1 cellular context compared by ENCODE assay signal in the genomic region with DNA sequence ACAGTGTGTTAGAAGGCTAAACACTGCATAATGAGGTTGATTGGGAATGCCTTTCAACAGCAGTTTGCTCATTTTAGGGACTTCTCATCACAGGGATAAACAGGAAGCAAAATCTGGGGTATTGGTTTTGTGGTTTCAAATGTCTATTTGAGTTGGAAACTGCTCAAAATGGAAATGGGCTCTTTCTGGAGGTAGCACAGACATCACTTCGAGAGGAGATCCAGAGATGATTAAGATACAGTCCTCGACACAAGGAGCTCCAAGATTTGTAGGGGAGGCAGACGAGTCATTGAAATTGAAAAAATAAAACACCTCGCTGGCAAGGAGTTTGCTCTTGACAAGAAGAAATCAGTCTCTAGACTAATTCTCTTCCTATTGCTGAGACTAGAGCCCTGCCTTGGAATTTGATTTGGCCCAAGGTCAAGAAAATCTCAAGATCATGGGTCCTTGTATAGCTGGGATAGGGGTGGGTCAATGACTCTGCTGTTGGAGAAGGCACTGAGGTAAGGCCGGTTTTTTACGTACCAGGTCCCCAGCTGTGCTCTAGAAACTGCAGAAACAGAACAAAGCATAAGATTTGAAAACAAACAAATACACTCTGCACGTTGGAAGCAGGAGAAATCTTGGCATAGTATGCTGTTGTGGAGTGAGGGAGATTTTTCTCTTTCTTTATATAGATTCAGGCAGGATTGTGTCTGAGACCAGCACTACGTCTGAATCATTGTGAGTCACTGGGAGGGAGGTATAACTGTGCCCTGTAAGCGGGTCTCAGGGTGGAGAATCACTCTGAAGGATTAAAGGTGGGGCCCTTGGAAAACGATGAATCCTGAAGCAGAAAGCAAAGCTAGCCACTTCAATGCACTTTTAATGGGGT.
TF ChIP-seq lines count a peak whose summit lies in the region.

No MANE protein-coding gene starts in this region.

TF ChIP-seq in IMR-90, 13 proteins besides CTCF, POLR2A, EP300 and RAD21:
- TF ChIP-seq BHLHE40 (IDR thresholded peaks at IDR 0.05; ENCODE audit: low read depth, low read length): 0 out of 2 replicates have a peak, but pooled peaks have one; percentile 22
- peak; percentile 66; the same call in 1 of the 2 replicates for TF ChIP-seq FOS (IDR thresholded peaks at IDR 0.05; ENCODE audit: low read depth, low read length)
- no peak for TF ChIP-seq SMC3 (IDR thresholded peaks at IDR 0.05; ENCODE audit: low read depth, low read length)
- TF ChIP-seq RCOR1 (IDR thresholded peaks at IDR 0.05; ENCODE audit: insufficient replicate concordance, low read length): no peak
